20 cellular contexts compared by ENCODE assay signal in the genomic region with DNA sequence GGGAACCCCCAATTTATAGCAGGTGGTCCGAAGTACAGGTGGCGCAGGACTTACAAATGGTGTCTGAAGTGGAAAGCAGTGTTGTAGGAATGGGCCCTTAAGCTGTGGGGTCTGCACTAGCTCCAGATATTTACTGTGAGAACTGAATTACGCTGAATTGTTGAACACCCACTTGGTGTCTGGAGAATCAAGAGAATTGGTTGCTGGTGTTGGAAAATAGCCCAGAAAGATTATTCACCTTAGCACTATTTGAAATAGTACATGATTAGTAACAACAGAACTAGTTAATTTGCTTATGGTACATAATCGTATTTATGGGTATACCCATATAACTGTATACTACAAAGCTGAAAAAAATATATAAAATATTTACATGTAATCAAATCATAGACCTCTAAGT.
DNase-seq lines count a peak whose midpoint lies in the region; ATAC-seq, FAIRE-seq and TF ChIP-seq lines count a peak whose summit lies in the region.
"Had no signal": no experiment of that assay in that cellular context is flagged by ENCODE, and none has a peak within 500 bp of the region (broad histone marks: within the 10 kb centered on the region; RNA-seq: fewer than 3 reads in every experiment).

No MANE protein-coding gene starts in this region.

- H3K9ac ChIP-seq in neuronal stem cell (ENCODE audit: low read depth, low read length, poor library complexity) (no peak overlapping the region), kidney (ENCODE audit: low read length in 2 of 2) (no peak overlapping the region)

- H3K4me3 Mint-ChIP-seq in HFFc6, result no peak overlapping the region
- H3K4me3 Mint-ChIP-seq: CD4-positive, alpha-beta memory T cell had no signal

- no peak overlapping the region for H3K23ac ChIP-seq in neuronal stem cell (ENCODE audit: low read depth, low read length, poor library complexity)

- H3K4me1 Mint-ChIP-seq in HFFc6 (ENCODE audit: low read depth), result peaks cover 20% of the 10 kb centered on the region

- no peaks in the 10 kb centered on the region for H3K36me3 ChIP-seq in cardiac muscle cell
- H3K36me3 ChIP-seq in ectodermal cell (ENCODE audit: control insufficient read depth, insufficient read depth, low read length), result no peaks in the 10 kb centered on the region
- no peaks in the 10 kb centered on the region for H3K36me3 ChIP-seq in neuronal stem cell (replicated peaks in 1 of 2; ENCODE audit: control insufficient read depth in 2 of 2, insufficient read depth in 2 of 2, low read length in 2 of 2)
- no peaks in the 10 kb centered on the region for H3K36me3 ChIP-seq in kidney (ENCODE audit: control insufficient read depth in 1 of 2, insufficient read depth in 2 of 2, low read length in 2 of 2)
- H3K36me3 ChIP-seq: BE2C, HAP-1 had no signal

- H4K91ac ChIP-seq in neuronal stem cell (ENCODE audit: low read depth, low read length, poor library complexity), result no peak overlapping the region

- peaks cover 4% of the 10 kb centered on the region; the same call in 1 of the 2 replicates for H3K36me3 Mint-ChIP-seq in HFFc6 (ENCODE audit: low read depth)

- DNase-seq in cardiac muscle cell (ENCODE audit: low read depth in 1 of 2, low spot score in 1 of 2), result no peak
- no peak for DNase-seq in left ventricle myocardium superior
- no peak for DNase-seq in neuronal stem cell (ENCODE audit: low spot score)
- no peak for DNase-seq in NCI-H69 (lab: John Stamatoyannopoulos, UW)
- DNase-seq in kidney, result no peak
- DNase-seq in HFFc6, result no peak
- DNase-seq: BE2C; Calu3; CD4-positive, alpha-beta memory T cell; KG1; NCI-H1092; NCI-H146; NCI-H2081; NCI-H510A; PC-9 had no signal

- no peak overlapping the region for H2BK120ac ChIP-seq in neuronal stem cell (ENCODE audit: low read depth, low read length)

- H3K9me3 ChIP-seq in cardiac muscle cell (ENCODE audit: low read depth) (no peaks in the 10 kb centered on the region), ectodermal cell (ENCODE audit: control insufficient read depth, low read length) (no peaks in the 10 kb centered on the region), neuronal stem cell (replicated peaks in 1 of 2; ENCODE audit: control insufficient read depth in 2 of 2, insufficient read depth in 1 of 2, low read depth in 1 of 2, low read length in 2 of 2) (peaks cover 0 to 3% of the 10 kb centered on the region in 2 donors), kidney (ENCODE audit: control insufficient read depth in 1 of 2, low read length in 2 of 2) (no peaks in the 10 kb centered on the region)
- H3K9me3 ChIP-seq: BE2C, HAP-1 had no signal

- no peak for FAIRE-seq in kidney (lab: Jason Lieb, UNC)
- FAIRE-seq: HTR-8/SVneo had no signal

- no peak overlapping the region for H3K4me3 ChIP-seq in cardiac muscle cell
- H3K4me3 ChIP-seq in ectodermal cell (ENCODE audit: insufficient read depth, low read depth, low read length), result no peak overlapping the region
- no peak overlapping the region for H3K4me3 ChIP-seq in neuronal stem cell (ENCODE audit: low read length in 2 of 2)
- no peak overlapping the region for H3K4me3 ChIP-seq in kidney (ENCODE audit: low read length in 2 of 2)
- H3K4me3 ChIP-seq: HAP-1, PC-9 had no signal

- no peak overlapping the region for H3K14ac ChIP-seq in neuronal stem cell (ENCODE audit: low read length)

- H2AK5ac ChIP-seq in neuronal stem cell (ENCODE audit: low read depth, low read length), result no peak overlapping the region

- no peak overlapping the region for H2BK12ac ChIP-seq in neuronal stem cell (ENCODE audit: low read length)

- H2BK5ac ChIP-seq in neuronal stem cell (ENCODE audit: low read length), result no peak overlapping the region

- H2AFZ ChIP-seq in neuronal stem cell (ENCODE audit: low read length), result no peak overlapping the region
- H2AFZ ChIP-seq: PC-9 had no signal

- H3K27me3 Mint-ChIP-seq in HFFc6 (ENCODE audit: insufficient read depth), result peaks cover 1% of the 10 kb centered on the region
- H3K27me3 Mint-ChIP-seq: CD4-positive, alpha-beta memory T cell had no signal

- H3K27ac Mint-ChIP-seq in HFFc6, result no peak overlapping the region

- H3K27ac ChIP-seq in cardiac muscle cell (peak overlapping the region; percentile 67), ectodermal cell (ENCODE audit: insufficient read depth, low read depth, low read length, poor library complexity, severe bottlenecking) (peak overlapping the region; percentile 23), neuronal stem cell (replicated peaks; ENCODE audit: low read length) (peak overlapping the region; percentile 92), kidney (ENCODE audit: low read depth in 2 of 2, low read length in 2 of 2) (no peak overlapping the region)
- H3K27ac ChIP-seq: HL-60, PC-9 had no signal

- peaks cover 3% of the 10 kb centered on the region for H3K79me1 ChIP-seq in neuronal stem cell (ENCODE audit: low read depth, low read length)

- H3K4me1 ChIP-seq in cardiac muscle cell (ENCODE audit: low read depth) (peaks cover 8% of the 10 kb centered on the region), ectodermal cell (ENCODE audit: control insufficient read depth, insufficient read depth, low read length) (peaks cover 4% of the 10 kb centered on the region), neuronal stem cell (ENCODE audit: control insufficient read depth in 2 of 2, insufficient read depth in 1 of 2, low read depth in 1 of 2, low read length in 2 of 2) (peaks cover 2 to 5% of the 10 kb centered on the region in 2 donors), kidney (ENCODE audit: control insufficient read depth in 1 of 2, insufficient read depth in 1 of 2, low read depth in 1 of 2, low read length in 2 of 2) (peaks cover 2 to 7% of the 10 kb centered on the region in 2 donors)

- H3K18ac ChIP-seq in neuronal stem cell (ENCODE audit: low read length), result peak overlapping the region; percentile 52

- intact Hi-C loops in left ventricle myocardium superior (cut with micrococcal nuclease), result loop anchor here (10.0 kb wide), 1 partner anchor 60 kb away; a partner anchor contains a TSS
- intact Hi-C loops in kidney (cut with DNase I), result no loop called here

- no peak overlapping the region for H4K8ac ChIP-seq in neuronal stem cell (ENCODE audit: low read depth, low read length)

- no peak overlapping the region for H2BK15ac ChIP-seq in neuronal stem cell (ENCODE audit: low read length)

- H3K4me2 ChIP-seq in neuronal stem cell (ENCODE audit: insufficient read depth, low read length, poor library complexity, severe bottlenecking), result peak overlapping the region; percentile 26
- H3K4me2 ChIP-seq: PC-9 had no signal

- WGBS in ectodermal cell, 2 experiments, result 93 to 99% methylated on average over 3 of the region's 4 CpGs
- WGBS in neuronal stem cell (ENCODE audit: extremely low coverage in 2 of 2, insufficient read length in 2 of 2, insufficient replicate concordance in 1 of 2), 2 donors, result no CpG with 5 or more reads among the region's 4 CpGs

- H3K9me3 Mint-ChIP-seq in HFFc6, result no peaks in the 10 kb centered on the region
- H3K9me3 Mint-ChIP-seq: CD4-positive, alpha-beta memory T cell had no signal

- H3K4ac ChIP-seq in neuronal stem cell (ENCODE audit: low read length), result no peak overlapping the region

- no peak for ATAC-seq in left ventricle myocardium superior
- no peak for ATAC-seq in HG02852 (IDR thresholded peaks at IDR 0.05; ENCODE audit: unreplicated experiment)

- H3K27me3 ChIP-seq in cardiac muscle cell (no peaks in the 10 kb centered on the region), ectodermal cell (ENCODE audit: control insufficient read depth, insufficient read depth, low read length, poor library complexity, severe bottlenecking) (no peaks in the 10 kb centered on the region), neuronal stem cell (ENCODE audit: control insufficient read depth in 3 of 3, insufficient read depth in 3 of 3, low read depth in 1 of 3, low read length in 3 of 3) (no peaks in the 10 kb centered on the region)
- H3K27me3 ChIP-seq: BE2C had no signal

- TF ChIP-seq CTCF in cardiac muscle cell (IDR thresholded peaks at IDR 0.05; ENCODE audit: low read depth, low read length) (no peak), kidney (IDR thresholded peaks at IDR 0.05; ENCODE audit: borderline replicate concordance, extremely low read depth, insufficient read depth) (no peak), HFFc6 (IDR thresholded peaks at IDR 0.05) (no peak)

Comparison
In these comparisons a context has a peak if more than half of its experiments do, and no peak if none do; other contexts are left out.
1. H3K27ac ChIP-seq: peak in cardiac muscle cell (single experiment), ectodermal cell (single experiment) and neuronal stem cell (single experiment); none in kidney (0 of 2).